ENCODE assay signal across 18 cellular contexts in the genomic region with DNA sequence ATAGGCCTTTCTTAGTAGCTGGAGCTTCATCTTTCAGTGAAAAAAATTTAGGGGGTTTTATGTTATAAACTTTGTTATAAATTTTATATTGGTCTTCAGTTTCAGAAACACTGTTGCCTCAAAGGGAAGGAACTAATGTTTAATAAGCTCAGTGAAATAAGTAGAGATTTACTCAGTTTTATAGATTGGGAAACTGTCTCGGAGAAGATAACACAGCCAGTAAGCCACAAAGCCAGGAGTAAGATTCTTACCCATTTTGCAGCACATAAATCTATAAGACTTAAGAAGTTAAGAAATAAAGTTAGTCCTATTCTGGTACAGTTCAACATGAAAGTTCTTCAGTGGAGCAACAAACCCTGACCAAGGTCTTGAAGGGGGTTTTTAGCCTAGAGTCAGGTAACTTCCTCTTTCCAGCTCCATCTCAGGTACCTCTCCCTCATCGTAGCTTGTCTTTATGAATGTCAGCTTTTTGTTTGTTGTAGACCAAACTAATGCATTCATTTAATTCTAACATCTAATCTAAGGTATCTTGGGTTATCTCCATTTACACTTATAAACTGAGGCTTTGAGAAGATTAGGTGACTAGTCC. TPM values are rescaled to one million over a fixed set of nuclear protein-coding genes. Genes with fewer than 3 reads are reported as not detected.
DNase-seq lines count a peak whose midpoint lies in the region; ATAC-seq and TF ChIP-seq lines count a peak whose summit lies in the region.
"Had no signal": no experiment of that assay in that cellular context is flagged by ENCODE, and none has a peak within 500 bp of the region (broad histone marks: within the 10 kb centered on the region; RNA-seq: fewer than 3 reads in every experiment).

No MANE protein-coding gene starts in this region.

- H3K9ac ChIP-seq in mammary epithelial cell (ENCODE audit: insufficient read depth, low read length): no peak overlapping the region
- H3K9ac ChIP-seq in OCI-LY1 (ENCODE audit: low read length): peak overlapping the region; percentile 18; the same call in 1 of the 2 replicates

- H3K4me1 Mint-ChIP-seq in MCF 10A (ENCODE audit: insufficient read depth, unreplicated experiment) (peaks cover 11% of the 10 kb centered on the region), endothelial cell (ENCODE audit: unreplicated experiment) (peaks cover 6% of the 10 kb centered on the region), type B pancreatic cell (ENCODE audit: unreplicated experiment) (peaks cover 24% of the 10 kb centered on the region)

- peaks cover 22% of the 10 kb centered on the region for H3K36me3 Mint-ChIP-seq in MCF 10A (ENCODE audit: insufficient read depth, unreplicated experiment)
- peaks cover 3% of the 10 kb centered on the region for H3K36me3 Mint-ChIP-seq in endothelial cell (ENCODE audit: low read depth, unreplicated experiment)
- H3K36me3 Mint-ChIP-seq in type B pancreatic cell: peaks cover 7% of the 10 kb centered on the region

- H3K4me3 ChIP-seq in mammary epithelial cell (replicated peaks in 1 of 3; ENCODE audit: insufficient read depth in 1 of 3, low read depth in 2 of 3, low read length in 3 of 3): no peak overlapping the region
- H3K4me3 ChIP-seq in OCI-LY1 (ENCODE audit: low read depth, low read length, poor library complexity, severe bottlenecking): peak overlapping the region; percentile 2
- no peak overlapping the region for H3K4me3 ChIP-seq in body of pancreas
- no peak overlapping the region for H3K4me3 ChIP-seq in coronary artery
- H3K4me3 ChIP-seq: sigmoid colon, tibial nerve had no signal

- dilution Hi-C loops in mammary epithelial cell (cut with HindIII; ENCODE audit: low sequenced_read_pairs): no loop called here

- H3K9me2 ChIP-seq in OCI-LY1 (ENCODE audit: low read depth, low read length): no peaks in the 10 kb centered on the region

- in situ Hi-C loops in mammary epithelial cell (cut with MboI; ENCODE audit: low sequenced_read_pairs in 2 of 2): no loop called here

- no peak for DNase-seq in MCF 10A (ENCODE audit: unreplicated experiment)
- no peak for DNase-seq in mammary epithelial cell
- DNase-seq in endothelial cell (ENCODE audit: low spot score): no peak
- DNase-seq in type B pancreatic cell (ENCODE audit: extremely low spot score, unreplicated experiment): no peak
- no peak for DNase-seq in body of pancreas
- no peak for DNase-seq in coronary artery (ENCODE audit: low spot score)
- DNase-seq in HPDE6-E6E7 (ENCODE audit: extremely low spot score): no peak
- DNase-seq: activated CD4-positive, alpha-beta T cell treated with anti-CD3 and anti-CD28 coated beads, Interleukin-2, amount 50 U/mL, for 48 hours; activated gamma-delta T cell; endodermal cell; foreskin melanocyte; H9; NCI-H1092; occipital lobe; sigmoid colon; stimulated activated CD4-positive, alpha-beta T cell treated with anti-CD3 and anti-CD28 coated beads, Interleukin-2, amount 100 ng/mL, for 48 hours had no signal

- H3F3A ChIP-seq in OCI-LY1 (ENCODE audit: insufficient read depth, low read length): 0 out of 2 replicates have a peak, but pooled peaks cover 3% of the 10 kb centered on the region

- intact Hi-C loops in MCF 10A (cut with micrococcal nuclease): no loop called here
- intact Hi-C loops in mammary epithelial cell (cut with micrococcal nuclease): no loop called here
- intact Hi-C loops in body of pancreas (cut with DNase I): no loop called here

- H3K27ac ChIP-seq in mammary epithelial cell (ENCODE audit: insufficient read depth, low read depth, low read length) (no peak overlapping the region), OCI-LY1 (ENCODE audit: low read depth, low read length, poor library complexity, severe bottlenecking) (peak overlapping the region; percentile 81), body of pancreas (no peak overlapping the region), coronary artery (no peak overlapping the region)
- H3K27ac ChIP-seq: sigmoid colon, tibial nerve had no signal

- H4K20me1 ChIP-seq in mammary epithelial cell (ENCODE audit: insufficient read depth, low read length) (no peaks in the 10 kb centered on the region), OCI-LY1 (ENCODE audit: insufficient read depth, low read length) (no peaks in the 10 kb centered on the region)

- H3K27ac Mint-ChIP-seq in MCF 10A (ENCODE audit: low read depth, unreplicated experiment) (peak overlapping the region; percentile 49), endothelial cell (ENCODE audit: unreplicated experiment) (peak overlapping the region; percentile 33), type B pancreatic cell (peak overlapping the region; percentile 45)
- H3K27ac Mint-ChIP-seq: endodermal cell had no signal

- H3K9me3 Mint-ChIP-seq in MCF 10A (ENCODE audit: unreplicated experiment) (no peaks in the 10 kb centered on the region), endothelial cell (ENCODE audit: unreplicated experiment) (no peaks in the 10 kb centered on the region), type B pancreatic cell (no peaks in the 10 kb centered on the region)
- H3K9me3 Mint-ChIP-seq: endodermal cell, H9 had no signal

- ATAC-seq in body of pancreas: no peak

- CTCF ChIA-PET in MCF 10A (lab: Yijun Ruan, JAX) (interaction anchor here (0.6 to 1.7 kb wide), 5 partner anchors 22 to 322 kb away, joined by 3 to 6 read pairs (median 3); no protein-coding TSS in a partner anchor), mammary epithelial cell (lab: Charles Lee; ENCODE audit: low non-redundant PET) (interaction anchor here (0.7 kb wide), 1 partner anchor 147 kb away, joined by 3 read pairs; no protein-coding TSS in a partner anchor)

- H3K9me3 ChIP-seq in mammary epithelial cell (replicated peaks; ENCODE audit: insufficient read depth, low read length) (no peaks in the 10 kb centered on the region), OCI-LY1 (ENCODE audit: low read length) (no peaks in the 10 kb centered on the region), body of pancreas (no peaks in the 10 kb centered on the region)
- H3K9me3 ChIP-seq: sigmoid colon, tibial nerve had no signal

- no peak overlapping the region for H2AFZ ChIP-seq in mammary epithelial cell (ENCODE audit: low read depth, low read length)
- no peak overlapping the region for H2AFZ ChIP-seq in OCI-LY1 (ENCODE audit: low read length)

- H3K4me3 Mint-ChIP-seq in MCF 10A (ENCODE audit: unreplicated experiment) (no peak overlapping the region), endothelial cell (ENCODE audit: unreplicated experiment) (no peak overlapping the region), type B pancreatic cell (peak overlapping the region; percentile 57)
- H3K4me3 Mint-ChIP-seq: endodermal cell had no signal

- H3K4me1 ChIP-seq in mammary epithelial cell (ENCODE audit: insufficient read depth, low read length): no peaks in the 10 kb centered on the region
- H3K4me1 ChIP-seq in OCI-LY1 (ENCODE audit: insufficient read depth, low read length, severe bottlenecking): peaks cover 38% of the 10 kb centered on the region
- peaks cover 46% of the 10 kb centered on the region for H3K4me1 ChIP-seq in body of pancreas

- H3K79me2 ChIP-seq in mammary epithelial cell (ENCODE audit: insufficient read depth, low read length) (peaks cover 83% of the 10 kb centered on the region), OCI-LY1 (ENCODE audit: insufficient read depth, low read length) (peaks cover 75% of the 10 kb centered on the region)

- TF ChIP-seq CTCF in MCF 10A (IDR thresholded peaks at IDR 0.05; ENCODE audit: unreplicated experiment) (no peak), mammary epithelial cell (conservative IDR thresholded peaks at IDR 0.05 in 1 of 2, IDR thresholded peaks at IDR 0.05 in 1 of 2; ENCODE audit: extremely low read depth in 1 of 2, insufficient read depth in 1 of 2, low read depth in 1 of 2, low read length in 2 of 2) (no peak), OCI-LY1 (IDR thresholded peaks at IDR 0.05; ENCODE audit: low read length) (no peak), endothelial cell (IDR thresholded peaks at IDR 0.05; ENCODE audit: unreplicated experiment) (no peak), type B pancreatic cell (conservative IDR thresholded peaks at IDR 0.05) (no peak), body of pancreas (IDR thresholded peaks at IDR 0.05) (no peak), coronary artery (IDR thresholded peaks at IDR 0.05) (no peak)

- H3K36me3 ChIP-seq in mammary epithelial cell (ENCODE audit: insufficient read depth, low read length) (no peaks in the 10 kb centered on the region), OCI-LY1 (ENCODE audit: insufficient read depth, low read length) (peaks cover 6% of the 10 kb centered on the region; the same call in 1 of the 2 replicates), body of pancreas (replicated peaks in 1 of 2; ENCODE audit: insufficient read depth in 1 of 2, low read depth in 2 of 2) (no peaks in the 10 kb centered on the region)
- H3K36me3 ChIP-seq: sigmoid colon had no signal

- H3K4me2 ChIP-seq in mammary epithelial cell (ENCODE audit: insufficient read depth, low read depth, low read length): no peak overlapping the region
- peak overlapping the region; percentile 35 for H3K4me2 ChIP-seq in OCI-LY1 (ENCODE audit: low read length)

- no peaks in the 10 kb centered on the region for H3K27me3 Mint-ChIP-seq in MCF 10A (ENCODE audit: insufficient read depth, unreplicated experiment)
- H3K27me3 Mint-ChIP-seq in endothelial cell (ENCODE audit: unreplicated experiment): peaks cover 7% of the 10 kb centered on the region
- no peaks in the 10 kb centered on the region for H3K27me3 Mint-ChIP-seq in type B pancreatic cell

- TF ChIP-seq POLR2A in body of pancreas (IDR thresholded peaks at IDR 0.05): no peak

- no TSS peak for BruUV-seq in MCF 10A (replicated peaks; lab: Mats Ljungman, UMichigan)
- no TSS peak for BruUV-seq in mammary epithelial cell (replicated peaks; lab: Mats Ljungman, UMichigan)

- H3K27me3 ChIP-seq in mammary epithelial cell (ENCODE audit: insufficient read depth, low read length) (no peaks in the 10 kb centered on the region), OCI-LY1 (ENCODE audit: insufficient read depth, low read length) (no peaks in the 10 kb centered on the region), body of pancreas (no peaks in the 10 kb centered on the region)
- H3K27me3 ChIP-seq: sigmoid colon, tibial nerve had no signal

- POLR2A ChIA-PET in MCF 10A (lab: Yijun Ruan, JAX): interaction anchor here (0.6 to 2.2 kb wide), 6 partner anchors 8 to 68 kb away, joined by 3 to 11 read pairs (median 4); a partner anchor contains a TSS

- 90% methylated on average over 2 of the region's 2 CpGs for WGBS in mammary epithelial cell (ENCODE audit: low coverage, missing lambda C conversion rate)
- WGBS in body of pancreas, 2 donors: 58% methylated on average over 2 of the region's 2 CpGs

RNA-seq across cellular contexts. Expression of a gene that starts 3.3 kb away (rescaled TPM):
- total RNA-seq in MCF 10A (2022): 86.9 and 109 TPM in 2 replicates
- 10 to 100 TPM; 83.5 to 92.7 TPM for total RNA-seq in mammary epithelial cell
- 31.2 TPM for polyA plus RNA-seq in mammary epithelial cell
- 88.1 TPM for polyA minus RNA-seq in mammary epithelial cell
- 95.3 TPM for total RNA-seq in endothelial cell (ENCODE audit: unreplicated experiment)
- 76.2 and 85.1 TPM in 2 replicates for total RNA-seq in type B pancreatic cell (ENCODE audit: low replicate concordance)
- total RNA-seq in body of pancreas: 10 to 100 TPM; 15.8 to 20.5 TPM

RNA-seq across cellular contexts. Expression of a gene that starts 38.4 kb away (rescaled TPM):
- total RNA-seq in MCF 10A (2022) (15.0 and 22.3 TPM in 2 replicates), mammary epithelial cell (10 to 100 TPM in 1 of 2 donors, 1 to 10 TPM in 1; 3.7 to 15.5 TPM), endothelial cell (ENCODE audit: unreplicated experiment) (26.9 TPM), type B pancreatic cell (ENCODE audit: low replicate concordance) (17.2 and 23.3 TPM in 2 replicates), body of pancreas (10 to 100 TPM in 1 of 2 donors, 1 to 10 TPM in 1; 4.4 to 10.2 TPM)
- 15.8 TPM for polyA plus RNA-seq in mammary epithelial cell
- 11.7 TPM for polyA minus RNA-seq in mammary epithelial cell
